ENCODE assay signal across 2 cellular contexts in genomic region chr19:10104665-10105221, GRCh38.
TF ChIP-seq lines count a peak whose summit lies in the region.

No MANE protein-coding gene starts in this region.

TF ChIP-seq in IMR-90, 13 proteins besides CTCF, POLR2A, EP300 and RAD21:
- TF ChIP-seq RCOR1 (IDR thresholded peaks at IDR 0.05; ENCODE audit: insufficient replicate concordance, low read length), result no peak
- TF ChIP-seq ELK1 (IDR thresholded peaks at IDR 0.05; ENCODE audit: borderline replicate concordance, low read depth, low read length), result no peak
- TF ChIP-seq BHLHE40 (IDR thresholded peaks at IDR 0.05; ENCODE audit: low read depth, low read length), result no peak
- TF ChIP-seq NFE2L2 (IDR thresholded peaks at IDR 0.05; ENCODE audit: low read depth, low read length), result no peak
- TF ChIP-seq USF2 (IDR thresholded peaks at IDR 0.05; ENCODE audit: low read depth, low read length), result no peak
- no peak for TF ChIP-seq SMC3 (IDR thresholded peaks at IDR 0.05; ENCODE audit: low read depth, low read length)
- no peak for TF ChIP-seq MXI1 (IDR thresholded peaks at IDR 0.05; ENCODE audit: borderline replicate concordance, low read depth, low read length)
- no peak for TF ChIP-seq CHD1 (IDR thresholded peaks at IDR 0.05; ENCODE audit: low read depth, low read length)
- no peak for TF ChIP-seq MAZ (IDR thresholded peaks at IDR 0.05; ENCODE audit: borderline replicate concordance, low read depth, low read length)
- no peak for TF ChIP-seq FOS (IDR thresholded peaks at IDR 0.05; ENCODE audit: low read depth, low read length)
- TF ChIP-seq RFX5 (IDR thresholded peaks at IDR 0.05; ENCODE audit: low read depth, low read length), result no peak
- TF ChIP-seq MAFK (IDR thresholded peaks at IDR 0.05; ENCODE audit: low read depth, low read length), result no peak
- TF ChIP-seq CEBPB (IDR thresholded peaks at IDR 0.05; ENCODE audit: low read depth, low read length), result no peak

TF ChIP-seq in WTC11, 78 proteins besides CTCF, POLR2A, EP300 and RAD21:
- no peak for TF ChIP-seq ZNF219 (CRISPR knock-in tag; IDR thresholded peaks at IDR 0.05; ENCODE audit: borderline replicate concordance)
TF ChIP-seq in WTC11: peak in this region for 0.
